In genomic region chr16:55811811-55812210, GRCh38 we compare ENCODE assay signal across 28 cellular contexts. TPM values are rescaled to one million over a fixed set of nuclear protein-coding genes. Genes with fewer than 3 reads are reported as not detected.
"Had no signal": no experiment of that assay in that cellular context is flagged by ENCODE, and none has a peak within 500 bp of the region (broad histone marks: within the 10 kb centered on the region; RNA-seq: fewer than 3 reads in every experiment).

No MANE protein-coding gene starts in this region.

- H3K36me3 Mint-ChIP-seq: mesothelial cell of epicardium; naive thymus-derived CD4-positive, alpha-beta T cell; natural killer cell treated with Interleukin-12 subunit alpha and Interleukin-12 subunit beta and Interleukin-15 and Interleukin-18, amount 100 ng/mL, for 72 hours; stimulated activated naive B cell treated with anti-CD40 and anti-IgM and Interleukin-4, amounts not matched to agents 10 μg/mL and 1 μg/mL and 100 μg/mL, for 72 hours had no signal

- H3K4me3 Mint-ChIP-seq: mesothelial cell of epicardium; naive thymus-derived CD4-positive, alpha-beta T cell; natural killer cell treated with Interleukin-12 subunit alpha and Interleukin-12 subunit beta and Interleukin-15 and Interleukin-18, amount 100 ng/mL, for 72 hours; stimulated activated naive B cell treated with anti-CD40 and anti-IgM and Interleukin-4, amounts not matched to agents 10 μg/mL and 1 μg/mL and 100 μg/mL, for 72 hours had no signal

- ATAC-seq: left cardiac atrium; left lung; lower lobe of right lung; naive thymus-derived CD4-positive, alpha-beta T cell; natural killer cell treated with Interleukin-12 subunit alpha and Interleukin-12 subunit beta and Interleukin-15 and Interleukin-18, amount 100 ng/mL, for 72 hours; pancreas; right cardiac atrium; sciatic nerve; stimulated activated naive B cell treated with anti-CD40 and anti-IgM and Interleukin-4, amounts not matched to agents 10 μg/mL and 1 μg/mL and 100 μg/mL, for 72 hours; stimulated activated naive CD8-positive, alpha-beta T cell treated with anti-CD3 and anti-CD28 coated beads, Interleukin-15, Interleukin-2, amounts not matched to agents 100 U/mL and 50 U/mL, for 24 hours had no signal

- DNase-seq: hippocampal formation; kidney glomerular epithelial cell; left cardiac atrium; left lung; lower lobe of right lung; mesendoderm; naive thymus-derived CD4-positive, alpha-beta T cell; posterior cingulate gyrus; retina; right cardiac atrium; stimulated activated CD4-positive, alpha-beta T cell treated with anti-CD3 and anti-CD28 coated beads, Interleukin-12 subunit alpha, Interleukin-12 subunit beta, amount 100 ng/mL, for 4 hours; stimulated activated CD4-positive, alpha-beta T cell treated with anti-CD3 and anti-CD28 coated beads, Interleukin-15, amount 100 ng/mL, for 24 hours; stimulated activated CD4-positive, alpha-beta T cell treated with anti-CD3 and anti-CD28 coated beads, Interleukin-4, amount 100 ng/mL, for 1 hour; stimulated activated naive B cell treated with anti-CD40 and anti-IgM and Interleukin-4, amounts not matched to agents 10 μg/mL and 1 μg/mL and 100 μg/mL, for 72 hours; stimulated activated naive CD8-positive, alpha-beta T cell treated with anti-CD3 and anti-CD28 coated beads, Interleukin-15, Interleukin-2, amounts not matched to agents 100 U/mL and 50 U/mL, for 24 hours; stomach; testis; thyroid gland; transverse colon; upper lobe of left lung had no signal

- H3K4me3 ChIP-seq: left lung, lower lobe of right lung, pancreas, prostate gland, skin epidermis, stomach, testis, thyroid gland, transverse colon, upper lobe of left lung, vagina had no signal

- H3K9me3 Mint-ChIP-seq: mesothelial cell of epicardium; natural killer cell treated with Interleukin-12 subunit alpha and Interleukin-12 subunit beta and Interleukin-15 and Interleukin-18, amount 100 ng/mL, for 72 hours; stimulated activated naive B cell treated with anti-CD40 and anti-IgM and Interleukin-4, amounts not matched to agents 10 μg/mL and 1 μg/mL and 100 μg/mL, for 72 hours had no signal

- H3K4me1 Mint-ChIP-seq: mesothelial cell of epicardium; naive thymus-derived CD4-positive, alpha-beta T cell; stimulated activated naive B cell treated with anti-CD40 and anti-IgM and Interleukin-4, amounts not matched to agents 10 μg/mL and 1 μg/mL and 100 μg/mL, for 72 hours had no signal

- H3K27ac Mint-ChIP-seq: mesothelial cell of epicardium; naive thymus-derived CD4-positive, alpha-beta T cell; natural killer cell treated with Interleukin-12 subunit alpha and Interleukin-12 subunit beta and Interleukin-15 and Interleukin-18, amount 100 ng/mL, for 72 hours; stimulated activated naive B cell treated with anti-CD40 and anti-IgM and Interleukin-4, amounts not matched to agents 10 μg/mL and 1 μg/mL and 100 μg/mL, for 72 hours had no signal

- H3K27ac ChIP-seq: left lung, lower lobe of right lung, pancreas, prostate gland, skin epidermis, stomach, testis, thyroid gland, transverse colon, upper lobe of left lung, vagina had no signal

RNA-seq across cellular contexts. Expression of gene CES1, which starts 21.1 kb away (rescaled TPM):
- total RNA-seq: myocyte had no signal
